Comparison of ENCODE assay signal across 24 cellular contexts in genomic region chr1:236860674-236861073, GRCh38.
DNase-seq lines count a peak whose midpoint lies in the region; ATAC-seq, FAIRE-seq and TF ChIP-seq lines count a peak whose summit lies in the region.
"Had no signal": no experiment of that assay in that cellular context is flagged by ENCODE, and none has a peak within 500 bp of the region (broad histone marks: within the 10 kb centered on the region; RNA-seq: fewer than 3 reads in every experiment).

No MANE protein-coding gene starts in this region.

- H4K8ac ChIP-seq in IMR-90 (ENCODE audit: low read depth in 2 of 2, low read length in 2 of 2), result no peak overlapping the region

- H3K9me3 ChIP-seq in HepG2 (ENCODE audit: low read length), result no peaks in the 10 kb centered on the region
- no peaks in the 10 kb centered on the region for H3K9me3 ChIP-seq in right lobe of liver
- no peaks in the 10 kb centered on the region for H3K9me3 ChIP-seq in IMR-90 (ENCODE audit: control insufficient read depth, insufficient read depth, low read length)
- no peaks in the 10 kb centered on the region for H3K9me3 ChIP-seq in naive thymus-derived CD4-positive, alpha-beta T cell (ENCODE audit: control insufficient read depth in 2 of 3, low read length in 3 of 3)
- H3K9me3 ChIP-seq in CD8-positive, alpha-beta T cell (ENCODE audit: low read length), result no peaks in the 10 kb centered on the region
- H3K9me3 ChIP-seq: BLaER1 had no signal

- in situ Hi-C loops in HepG2 (cut with HindIII; ENCODE audit: extremely low pct_ligation_motif_present, low pct_unique_long_range_greater_than_20kb) (loop anchor here (10.0 to 25.0 kb wide), 2 partner anchors 248 to 756 kb away; partner anchors contain the start of gene HEATR1), IMR-90 (cut with MboI; ENCODE audit: low sequenced_read_pairs) (no loop called here)

- no peak overlapping the region for H2BK15ac ChIP-seq in IMR-90 (ENCODE audit: low read depth, low read length)

- H3K4me2 ChIP-seq in HepG2 (ENCODE audit: low read depth, low read length) (no peak overlapping the region), IMR-90 (ENCODE audit: low read depth, low read length) (no peak overlapping the region)
- H3K4me2 ChIP-seq: BLaER1, GM23338 had no signal

- dilution Hi-C loops in IMR-90 (cut with HindIII; ENCODE audit: low sequenced_read_pairs, unreplicated experiment), result no loop called here

- H4K91ac ChIP-seq in IMR-90 (ENCODE audit: insufficient read depth, low read depth, low read length), result no peak overlapping the region

- H3K9me1 ChIP-seq in IMR-90 (ENCODE audit: insufficient read depth, low read length), result no peaks in the 10 kb centered on the region

- peaks cover 11 to 51% (median 29%) of the 10 kb centered on the region in 7 donors for H3K4me1 Mint-ChIP-seq in naive thymus-derived CD4-positive, alpha-beta T cell
- H3K4me1 Mint-ChIP-seq in stimulated activated effector memory CD8-positive, alpha-beta T cell treated with anti-CD3 and anti-CD28 coated beads, Interleukin-12 subunit alpha, Interleukin-12 subunit beta, amount 100 ng/mL, for 72 hours, result peaks cover 10% of the 10 kb centered on the region
- peaks cover 8% of the 10 kb centered on the region for H3K4me1 Mint-ChIP-seq in activated CD4-positive, alpha-beta memory T cell treated with anti-CD3 and anti-CD28 coated beads, Interleukin-2, amount 10 ng/mL, durations not matched to agents 7 days and 5 days
- H3K4me1 Mint-ChIP-seq in CD8-positive, alpha-beta T cell (ENCODE audit: low read depth), result peaks cover 33% of the 10 kb centered on the region
- H3K4me1 Mint-ChIP-seq: B cell, GM23338, H9 had no signal

- TF ChIP-seq CTCF in HepG2 (CRISPR knock-in tag; IDR thresholded peaks at IDR 0.05) (no peak), right lobe of liver (IDR thresholded peaks at IDR 0.05) (no peak), IMR-90 (conservative IDR thresholded peaks at IDR 0.05; ENCODE audit: low read depth, low read length) (no peak)
- no peak for TF ChIP-seq CTCF in CD8-positive, alpha-beta T cell (IDR thresholded peaks at IDR 0.05)

- no peak for DNase-seq in HepG2 (ENCODE audit: low spot score)
- DNase-seq in right lobe of liver, result no peak
- no peak for DNase-seq in IMR-90
- no peak for DNase-seq in naive thymus-derived CD4-positive, alpha-beta T cell
- DNase-seq in stimulated activated effector memory CD8-positive, alpha-beta T cell treated with anti-CD3 and anti-CD28 coated beads, Interleukin-12 subunit alpha, Interleukin-12 subunit beta, amount 100 ng/mL, for 72 hours (ENCODE audit: low spot score in 2 of 2), result no peak
- no peak for DNase-seq in activated CD4-positive, alpha-beta memory T cell treated with anti-CD3 and anti-CD28 coated beads, Interleukin-2, amount 10 ng/mL, durations not matched to agents 7 days and 5 days
- DNase-seq in CD8-positive, alpha-beta T cell, result no peak
- DNase-seq in stimulated activated CD4-positive, alpha-beta T cell treated with anti-CD3 and anti-CD28 coated beads, Interleukin-4, amount 100 ng/mL, for 24 hours, result no peak
- DNase-seq: 8988T; CD4-positive, CD25-positive, alpha-beta regulatory T cell; CD8-positive, alpha-beta memory T cell; DMS 273 treated with DMSO at 0.1 percent for 48 hours; DMS79; EL; GDM1; H9; HFFc6 had no signal

- H4K20me1 ChIP-seq in HepG2 (ENCODE audit: insufficient read depth, low read length) (no peaks in the 10 kb centered on the region), IMR-90 (ENCODE audit: insufficient read depth, low read length) (no peaks in the 10 kb centered on the region)
- H4K20me1 ChIP-seq: BLaER1 had no signal

- no peak overlapping the region for H2AK5ac ChIP-seq in IMR-90 (ENCODE audit: low read depth, low read length)

- WGBS in HepG2 (ENCODE audit: low lambda C conversion rate), result 98% methylated on average over 1 of the region's 1 CpG
- WGBS in right lobe of liver (ENCODE audit: insufficient coverage, low coverage, low lambda C conversion rate, missing lambda C conversion rate), result 46% methylated on average over 1 of the region's 1 CpG
- no CpG with 5 or more reads among the region's 1 CpG for WGBS in IMR-90 (ENCODE audit: extremely low coverage in 2 of 2, insufficient read length in 1 of 2), 2 experiments

- no peaks in the 10 kb centered on the region for H3K27me3 Mint-ChIP-seq in naive thymus-derived CD4-positive, alpha-beta T cell
- no peaks in the 10 kb centered on the region for H3K27me3 Mint-ChIP-seq in activated CD4-positive, alpha-beta memory T cell treated with anti-CD3 and anti-CD28 coated beads, Interleukin-2, amount 10 ng/mL, durations not matched to agents 7 days and 5 days
- no peaks in the 10 kb centered on the region for H3K27me3 Mint-ChIP-seq in CD8-positive, alpha-beta T cell (ENCODE audit: low read depth)
- H3K27me3 Mint-ChIP-seq: B cell; CD4-positive, CD25-positive, alpha-beta regulatory T cell; CD8-positive, alpha-beta memory T cell had no signal

- no peaks in the 10 kb centered on the region for H3K79me2 ChIP-seq in HepG2 (ENCODE audit: insufficient read depth, low read length)

- CTCF ChIA-PET in HepG2 (lab: Yijun Ruan, JAX; ENCODE audit: low intra/inter-chr PET ratio, low total read pairs), result no interaction called here
- CTCF ChIA-PET in IMR-90 (lab: Yijun Ruan, JAX), result no interaction called here
- CTCF ChIA-PET in naive thymus-derived CD4-positive, alpha-beta T cell (lab: Charles Lee), result no interaction called here
- CTCF ChIA-PET in activated CD4-positive, alpha-beta memory T cell treated with anti-CD3 and anti-CD28 coated beads, Interleukin-2, amount 10 ng/mL, durations not matched to agents 7 days and 5 days (lab: Charles Lee), result interaction anchor here (0.7 kb wide), 1 partner anchor 52 kb away, joined by 3 read pairs; no protein-coding TSS in a partner anchor
- CTCF ChIA-PET in CD8-positive, alpha-beta T cell (lab: Charles Lee), result interaction anchor here (1.0 to 1.1 kb wide), 2 partner anchors 8 to 12 kb away, joined by 3 to 4 read pairs; no protein-coding TSS in a partner anchor

- no peak overlapping the region for H2AK9ac ChIP-seq in IMR-90 (replicated peaks; ENCODE audit: low read depth, low read length, poor library complexity)

- H3K4me3 Mint-ChIP-seq in naive thymus-derived CD4-positive, alpha-beta T cell, result peak overlapping the region in 2 of 10 donors; percentile 39 to 71
- H3K4me3 Mint-ChIP-seq in stimulated activated effector memory CD8-positive, alpha-beta T cell treated with anti-CD3 and anti-CD28 coated beads, Interleukin-12 subunit alpha, Interleukin-12 subunit beta, amount 100 ng/mL, for 72 hours, result no peak overlapping the region
- H3K4me3 Mint-ChIP-seq in activated CD4-positive, alpha-beta memory T cell treated with anti-CD3 and anti-CD28 coated beads, Interleukin-2, amount 10 ng/mL, durations not matched to agents 7 days and 5 days, result no peak overlapping the region
- no peak overlapping the region for H3K4me3 Mint-ChIP-seq in CD8-positive, alpha-beta T cell
- H3K4me3 Mint-ChIP-seq: B cell; CD4-positive, CD25-positive, alpha-beta regulatory T cell; GM23338; H9; HFFc6 had no signal

- H3K27ac ChIP-seq in HepG2 (ENCODE audit: extremely low read length, insufficient read depth, low read length), result no peak overlapping the region
- H3K27ac ChIP-seq in right lobe of liver, result no peak overlapping the region
- H3K27ac ChIP-seq in IMR-90 (ENCODE audit: insufficient read depth, low read length), result no peak overlapping the region
- no peak overlapping the region for H3K27ac ChIP-seq in naive thymus-derived CD4-positive, alpha-beta T cell (ENCODE audit: low read depth, low read length)
- no peak overlapping the region for H3K27ac ChIP-seq in CD8-positive, alpha-beta T cell (ENCODE audit: low read depth, low read length)
- H3K27ac ChIP-seq: BLaER1, C4-2B had no signal

- no peak overlapping the region for H3K4ac ChIP-seq in IMR-90 (ENCODE audit: low read depth, low read length)

- ATAC-seq in HepG2 (no peak), right lobe of liver (no peak), IMR-90 (ENCODE audit: low read depth) (no peak)
- no peak for ATAC-seq in naive thymus-derived CD4-positive, alpha-beta T cell
- no peak for ATAC-seq in stimulated activated effector memory CD8-positive, alpha-beta T cell treated with anti-CD3 and anti-CD28 coated beads, Interleukin-12 subunit alpha, Interleukin-12 subunit beta, amount 100 ng/mL, for 72 hours
- ATAC-seq in CD8-positive, alpha-beta T cell, result no peak
- ATAC-seq: GM12878, GM23338, HCT116 had no signal

- TF ChIP-seq RAD21 in HepG2 (CRISPR knock-in tag; IDR thresholded peaks at IDR 0.05) (no peak), IMR-90 (IDR thresholded peaks at IDR 0.05; ENCODE audit: low read length) (no peak)

- FAIRE-seq in HepG2 (lab: Jason Lieb, UNC), result no peak
- FAIRE-seq: D721Med, GM12878 had no signal

- TF ChIP-seq POLR2A in HepG2 (IDR thresholded peaks at IDR 0.05; ENCODE audit: insufficient read depth in 1 of 2, low read depth in 2 of 2, low read length in 2 of 2) (no peak), right lobe of liver (IDR thresholded peaks at IDR 0.05) (no peak), IMR-90 (IDR thresholded peaks at IDR 0.05; ENCODE audit: low read depth, low read length) (no peak)

- peaks cover 0 to 5% (median 0%) of the 10 kb centered on the region in 11 donors for H3K9me3 Mint-ChIP-seq in naive thymus-derived CD4-positive, alpha-beta T cell
- H3K9me3 Mint-ChIP-seq in stimulated activated effector memory CD8-positive, alpha-beta T cell treated with anti-CD3 and anti-CD28 coated beads, Interleukin-12 subunit alpha, Interleukin-12 subunit beta, amount 100 ng/mL, for 72 hours, result no peaks in the 10 kb centered on the region
- no peaks in the 10 kb centered on the region for H3K9me3 Mint-ChIP-seq in activated CD4-positive, alpha-beta memory T cell treated with anti-CD3 and anti-CD28 coated beads, Interleukin-2, amount 10 ng/mL, durations not matched to agents 7 days and 5 days
- H3K9me3 Mint-ChIP-seq in CD8-positive, alpha-beta T cell, result no peaks in the 10 kb centered on the region
- H3K9me3 Mint-ChIP-seq: CD4-positive, CD25-positive, alpha-beta regulatory T cell; CD8-positive, alpha-beta memory T cell; GM23338; H9; HFFc6 had no signal

- intact Hi-C loops in HepG2 (cut with micrococcal nuclease; ENCODE audit: unreplicated experiment) (loop anchor here (5.0 to 10.0 kb wide), 2 partner anchors 47 to 524 kb away; no protein-coding TSS in a partner anchor), right lobe of liver (cut with DNase I) (no loop called here), IMR-90 (cut with micrococcal nuclease) (no loop called here)
- intact Hi-C loops in naive thymus-derived CD4-positive, alpha-beta T cell (cut with micrococcal nuclease), result no loop called here
- intact Hi-C loops in CD8-positive, alpha-beta T cell (cut with DNase I, micrococcal nuclease), result loop anchor here (5.0 to 10.0 kb wide), 2 partner anchors 63 to 256 kb away; partner anchors contain the start of genes HEATR1 (in 2 of the 2) and MTR (in 2 of the 2)

- H3K9ac ChIP-seq in HepG2 (ENCODE audit: insufficient read depth, low read depth, low read length) (no peak overlapping the region), IMR-90 (ENCODE audit: low read depth, low read length) (no peak overlapping the region)
- H3K9ac ChIP-seq: BLaER1 had no signal

- peak overlapping the region in 6 of 9 donors; percentile 45 to 84 (median 74) for H3K27ac Mint-ChIP-seq in naive thymus-derived CD4-positive, alpha-beta T cell
- peak overlapping the region; percentile 56 for H3K27ac Mint-ChIP-seq in stimulated activated effector memory CD8-positive, alpha-beta T cell treated with anti-CD3 and anti-CD28 coated beads, Interleukin-12 subunit alpha, Interleukin-12 subunit beta, amount 100 ng/mL, for 72 hours
- no peak overlapping the region for H3K27ac Mint-ChIP-seq in activated CD4-positive, alpha-beta memory T cell treated with anti-CD3 and anti-CD28 coated beads, Interleukin-2, amount 10 ng/mL, durations not matched to agents 7 days and 5 days
- no peak overlapping the region for H3K27ac Mint-ChIP-seq in CD8-positive, alpha-beta T cell
- H3K27ac Mint-ChIP-seq: B cell, GM23338, H9 had no signal

- H2BK20ac ChIP-seq in IMR-90 (ENCODE audit: low read depth, low read length), result no peak overlapping the region

- H3K4me3 ChIP-seq in HepG2 (replicated peaks in 1 of 3; ENCODE audit: insufficient read depth in 1 of 3, low read depth in 2 of 3, low read length in 3 of 3) (no peak overlapping the region), right lobe of liver (no peak overlapping the region), IMR-90 (ENCODE audit: insufficient read depth, low read depth, low read length) (no peak overlapping the region)
- H3K4me3 ChIP-seq in naive thymus-derived CD4-positive, alpha-beta T cell (ENCODE audit: low read length), result no peak overlapping the region
- H3K4me3 ChIP-seq in CD8-positive, alpha-beta T cell (ENCODE audit: low read depth, low read length), result no peak overlapping the region
- H3K4me3 ChIP-seq: BLaER1, GM12878, GM23338 had no signal

- POLR2A ChIA-PET in HepG2 (lab: Yijun Ruan, JAX) (interaction anchor here (0.6 kb wide), 1 partner anchor 13 kb away, joined by 3 read pairs; no protein-coding TSS in a partner anchor), IMR-90 (lab: Charles Lee; ENCODE audit: unreplicated experiment) (interaction anchor here (0.7 kb wide), 1 partner anchor 52 kb away, joined by 12 read pairs; no protein-coding TSS in a partner anchor)
- POLR2A ChIA-PET in naive thymus-derived CD4-positive, alpha-beta T cell (lab: Charles Lee), result interaction anchor here (0.8 kb wide), 1 partner anchor 324 kb away, joined by 3 read pairs; no protein-coding TSS in a partner anchor
- POLR2A ChIA-PET in activated CD4-positive, alpha-beta memory T cell treated with anti-CD3 and anti-CD28 coated beads, Interleukin-2, amount 10 ng/mL, durations not matched to agents 7 days and 5 days (lab: Charles Lee), result no interaction called here
- POLR2A ChIA-PET in CD8-positive, alpha-beta T cell (lab: Charles Lee), result no interaction called here

- H2BK5ac ChIP-seq in IMR-90 (ENCODE audit: low read depth, low read length, poor library complexity, severe bottlenecking), result no peak overlapping the region

- BruUV-seq in HepG2 (replicated peaks; lab: Mats Ljungman, UMichigan), result no TSS peak
- no TSS peak for BruUV-seq in IMR-90 (replicated peaks; lab: Mats Ljungman, UMichigan)

- H2BK120ac ChIP-seq in IMR-90 (ENCODE audit: low read depth, low read length), result no peak overlapping the region

- no peak for TF ChIP-seq EP300 in HepG2 (IDR thresholded peaks at IDR 0.05; ENCODE audit: low read depth in 2 of 2, low read length in 2 of 2)
- no peak for TF ChIP-seq EP300 in HepG2 (CRISPR knock-in tag; IDR thresholded peaks at IDR 0.05; ENCODE audit: borderline replicate concordance)

- H3K27me3 ChIP-seq in HepG2 (ENCODE audit: control insufficient read depth in 1 of 2, insufficient read depth in 2 of 2, low read length in 2 of 2) (no peaks in the 10 kb centered on the region), right lobe of liver (no peaks in the 10 kb centered on the region), IMR-90 (ENCODE audit: control insufficient read depth, insufficient read depth, low read length) (no peaks in the 10 kb centered on the region)
- no peaks in the 10 kb centered on the region for H3K27me3 ChIP-seq in naive thymus-derived CD4-positive, alpha-beta T cell (ENCODE audit: control insufficient read depth in 2 of 2, insufficient read depth in 2 of 2, low read length in 2 of 2)
- H3K27me3 ChIP-seq in CD8-positive, alpha-beta T cell (ENCODE audit: insufficient read depth, low read length), result no peaks in the 10 kb centered on the region
- H3K27me3 ChIP-seq: BLaER1 had no signal

- H3K4me1 ChIP-seq in HepG2 (ENCODE audit: insufficient read depth, low read length) (peaks cover 44% of the 10 kb centered on the region), right lobe of liver (peaks cover 0 to 56% (median 18%) of the 10 kb centered on the region in 4 donors), IMR-90 (ENCODE audit: control insufficient read depth, insufficient read depth, low read length) (no peaks in the 10 kb centered on the region)
- peaks cover 0 to 15% of the 10 kb centered on the region in 2 donors for H3K4me1 ChIP-seq in naive thymus-derived CD4-positive, alpha-beta T cell (ENCODE audit: control insufficient read depth in 2 of 2, insufficient read depth in 2 of 2, low read length in 2 of 2)
- H3K4me1 ChIP-seq in CD8-positive, alpha-beta T cell (ENCODE audit: insufficient read depth, low read length), result peaks cover 27% of the 10 kb centered on the region
- H3K4me1 ChIP-seq: BLaER1 had no signal

- no peak overlapping the region for H3K23ac ChIP-seq in IMR-90 (ENCODE audit: low read depth, low read length)

- H3K56ac ChIP-seq in IMR-90 (ENCODE audit: extremely low read depth, insufficient read depth, low read length), result no peak overlapping the region

- H3K36me3 ChIP-seq in HepG2 (replicated peaks in 1 of 2; ENCODE audit: control insufficient read depth in 1 of 2, insufficient read depth in 2 of 2, low read length in 2 of 2) (peaks cover 14 to 29% of the 10 kb centered on the region in 2 experiments), right lobe of liver (peaks cover 0 to 3% (median 0%) of the 10 kb centered on the region in 4 donors), IMR-90 (ENCODE audit: control insufficient read depth, insufficient read depth, low read length) (peaks cover 19% of the 10 kb centered on the region)
- H3K36me3 ChIP-seq in naive thymus-derived CD4-positive, alpha-beta T cell (ENCODE audit: control insufficient read depth in 2 of 3, insufficient read depth in 3 of 3, low read length in 3 of 3), result peaks cover 4 to 60% (median 9%) of the 10 kb centered on the region in 3 experiments
- peaks cover 28% of the 10 kb centered on the region for H3K36me3 ChIP-seq in CD8-positive, alpha-beta T cell (ENCODE audit: insufficient read depth, low read length)

- H2AFZ ChIP-seq in HepG2 (ENCODE audit: low read length) (no peak overlapping the region), IMR-90 (replicated peaks; ENCODE audit: low read length, poor library complexity) (no peak overlapping the region)
- H2AFZ ChIP-seq: GM23338 had no signal

- H4K5ac ChIP-seq in IMR-90 (ENCODE audit: low read depth, low read length), result no peak overlapping the region

- peaks cover 20 to 90% (median 66%) of the 10 kb centered on the region in 5 donors for H3K36me3 Mint-ChIP-seq in naive thymus-derived CD4-positive, alpha-beta T cell
- H3K36me3 Mint-ChIP-seq in stimulated activated effector memory CD8-positive, alpha-beta T cell treated with anti-CD3 and anti-CD28 coated beads, Interleukin-12 subunit alpha, Interleukin-12 subunit beta, amount 100 ng/mL, for 72 hours, result peaks cover 96% of the 10 kb centered on the region
- peaks cover 62% of the 10 kb centered on the region for H3K36me3 Mint-ChIP-seq in activated CD4-positive, alpha-beta memory T cell treated with anti-CD3 and anti-CD28 coated beads, Interleukin-2, amount 10 ng/mL, durations not matched to agents 7 days and 5 days (ENCODE audit: low read depth)
- H3K36me3 Mint-ChIP-seq in CD8-positive, alpha-beta T cell, result peaks cover 94% of the 10 kb centered on the region

- H3K14ac ChIP-seq in IMR-90 (replicated peaks; ENCODE audit: low read depth, low read length), result no peak overlapping the region

- no peak overlapping the region for H3K18ac ChIP-seq in IMR-90 (ENCODE audit: low read depth, low read length)

- H3K79me1 ChIP-seq in IMR-90 (ENCODE audit: low read depth in 1 of 2, low read length in 2 of 2), result no peaks in the 10 kb centered on the region; a peak in 1 of 4 replicates

Comparison
In these comparisons a context has a peak if more than half of its experiments do, and no peak if none do; other contexts are left out.
1. intact Hi-C loops: an anchor here in HepG2 (5.0 to 10.0 kb wide) and CD8-positive, alpha-beta T cell (5.0 to 10.0 kb wide); none called in right lobe of liver, IMR-90 and naive thymus-derived CD4-positive, alpha-beta T cell.
2. H3K27ac Mint-ChIP-seq: peak in naive thymus-derived CD4-positive, alpha-beta T cell (6 of 9) and stimulated activated effector memory CD8-positive, alpha-beta T cell treated with anti-CD3 and anti-CD28 coated beads, Interleukin-12 subunit alpha, Interleukin-12 subunit beta, amount 100 ng/mL, for 72 hours (single experiment); none in activated CD4-positive, alpha-beta memory T cell treated with anti-CD3 and anti-CD28 coated beads, Interleukin-2, amount 10 ng/mL, durations not matched to agents 7 days and 5 days (single experiment) and CD8-positive, alpha-beta T cell (single experiment).
3. CTCF ChIA-PET loops: an anchor here in activated CD4-positive, alpha-beta memory T cell treated with anti-CD3 and anti-CD28 coated beads, Interleukin-2, amount 10 ng/mL, durations not matched to agents 7 days and 5 days (0.7 kb wide) and CD8-positive, alpha-beta T cell (1.0 to 1.1 kb wide); none called in HepG2, IMR-90 and naive thymus-derived CD4-positive, alpha-beta T cell.
4. POLR2A ChIA-PET loops: an anchor here in HepG2 (0.6 kb wide), IMR-90 (0.7 kb wide) and naive thymus-derived CD4-positive, alpha-beta T cell (0.8 kb wide); none called in activated CD4-positive, alpha-beta memory T cell treated with anti-CD3 and anti-CD28 coated beads, Interleukin-2, amount 10 ng/mL, durations not matched to agents 7 days and 5 days and CD8-positive, alpha-beta T cell.